16 cellular contexts compared by ENCODE assay signal in the genomic region with DNA sequence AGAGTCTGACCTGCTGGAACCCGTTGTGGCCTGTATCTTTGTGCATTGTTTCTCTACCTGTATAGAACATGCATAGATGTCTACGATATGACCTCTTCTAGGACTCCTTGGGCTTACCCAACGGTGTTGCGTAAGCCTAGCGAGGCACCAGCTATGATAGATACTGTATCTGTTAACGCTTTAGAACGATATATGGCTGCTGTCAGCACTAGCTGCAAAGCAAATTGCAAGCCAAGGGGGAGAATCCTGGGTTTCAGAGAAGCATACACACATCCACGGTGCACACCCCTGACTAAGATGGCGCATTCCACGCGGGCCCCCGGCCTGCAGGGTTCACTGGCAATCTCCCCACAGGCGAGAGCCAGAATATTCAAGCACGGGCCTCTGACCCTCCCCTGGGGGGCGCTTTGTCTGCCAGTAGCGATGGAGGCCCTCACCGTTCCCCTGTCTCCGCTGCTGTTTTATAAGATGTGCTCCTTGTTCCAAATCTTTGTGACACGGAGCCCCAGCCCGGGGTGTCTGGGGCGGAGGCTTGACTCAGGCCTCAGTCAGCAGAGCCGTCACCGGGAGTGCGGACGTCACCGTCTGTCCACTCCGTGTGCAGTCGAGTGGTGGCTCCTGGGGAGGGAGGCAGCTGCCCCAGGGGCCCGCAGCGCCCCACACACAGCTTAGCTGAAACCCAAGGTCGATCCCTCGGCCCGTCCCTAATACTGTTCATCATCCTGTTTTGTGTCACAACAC. TPM values are rescaled to one million over a fixed set of nuclear protein-coding genes. Genes with fewer than 3 reads are reported as not detected.
DNase-seq lines count a peak whose midpoint lies in the region; ATAC-seq and TF ChIP-seq lines count a peak whose summit lies in the region.
"Had no signal": no experiment of that assay in that cellular context is flagged by ENCODE, and none has a peak within 500 bp of the region (broad histone marks: within the 10 kb centered on the region; RNA-seq: fewer than 3 reads in every experiment).

No MANE protein-coding gene starts in this region.

- peaks cover 22% of the 10 kb centered on the region for H3K36me3 Mint-ChIP-seq in T-helper 1 cell treated with Interleukin-12 subunit alpha and Interleukin-12 subunit beta and Interleukin-4 antibody, amounts not matched to agents 30 μg/mL and 1 μg/mL, for 36 hours (ENCODE audit: low read depth)
- H3K36me3 Mint-ChIP-seq in type B pancreatic cell, result peaks cover 19% of the 10 kb centered on the region
- H3K36me3 Mint-ChIP-seq in natural killer cell, result no peaks in the 10 kb centered on the region
- peaks cover 3 to 75% (median 7%) of the 10 kb centered on the region in 3 donors for H3K36me3 Mint-ChIP-seq in CD8-positive, alpha-beta memory T cell

- peaks cover 3% of the 10 kb centered on the region for H3K4me1 Mint-ChIP-seq in T-helper 1 cell treated with Interleukin-12 subunit alpha and Interleukin-12 subunit beta and Interleukin-4 antibody, amounts not matched to agents 30 μg/mL and 1 μg/mL, for 36 hours (ENCODE audit: low read depth)
- H3K4me1 Mint-ChIP-seq in type B pancreatic cell (ENCODE audit: unreplicated experiment) (peaks cover 15% of the 10 kb centered on the region), natural killer cell (peaks cover 0 to 4% of the 10 kb centered on the region in 2 donors)
- H3K4me1 Mint-ChIP-seq in CD8-positive, alpha-beta memory T cell, result peaks cover 0 to 6% (median 3%) of the 10 kb centered on the region in 3 donors
- H3K4me1 Mint-ChIP-seq: activated T-helper 17 cell treated with anti-CD3 and anti-CD28 coated beads, Interleukin-2, amount 50 U/mL, for 72 hours had no signal

- no peak for ATAC-seq in natural killer cell
- ATAC-seq: A549; activated T-helper 17 cell treated with anti-CD3 and anti-CD28 coated beads, Interleukin-2, amount 50 U/mL, for 72 hours; gastroesophageal sphincter had no signal

- peak overlapping the region; percentile 49 for H3K27ac Mint-ChIP-seq in T-helper 1 cell treated with Interleukin-12 subunit alpha and Interleukin-12 subunit beta and Interleukin-4 antibody, amounts not matched to agents 30 μg/mL and 1 μg/mL, for 36 hours
- H3K27ac Mint-ChIP-seq in type B pancreatic cell, result peak overlapping the region; percentile 81
- no peak overlapping the region for H3K27ac Mint-ChIP-seq in natural killer cell
- peak overlapping the region in 1 of 8 donors; percentile 21 for H3K27ac Mint-ChIP-seq in CD8-positive, alpha-beta memory T cell
- H3K27ac Mint-ChIP-seq: activated T-helper 17 cell treated with anti-CD3 and anti-CD28 coated beads, Interleukin-2, amount 50 U/mL, for 72 hours had no signal

- H3K27ac ChIP-seq in CD8-positive, alpha-beta memory T cell (ENCODE audit: low read depth, low read length), result no peak overlapping the region
- H3K27ac ChIP-seq: A549, ascending aorta, gastroesophageal sphincter, KMS-11, parathyroid adenoma, Peyer's patch, thoracic aorta had no signal

- peaks cover 47% of the 10 kb centered on the region for H3K36me3 ChIP-seq in CD8-positive, alpha-beta memory T cell (ENCODE audit: insufficient read depth, low read length)

- no peaks in the 10 kb centered on the region for H3K27me3 Mint-ChIP-seq in T-helper 1 cell treated with Interleukin-12 subunit alpha and Interleukin-12 subunit beta and Interleukin-4 antibody, amounts not matched to agents 30 μg/mL and 1 μg/mL, for 36 hours (ENCODE audit: low read depth)
- H3K27me3 Mint-ChIP-seq in type B pancreatic cell (no peaks in the 10 kb centered on the region), natural killer cell (ENCODE audit: low read depth in 2 of 2) (no peaks in the 10 kb centered on the region)
- H3K27me3 Mint-ChIP-seq in CD8-positive, alpha-beta memory T cell, result peaks cover 0 to 2% of the 10 kb centered on the region in 2 donors
- H3K27me3 Mint-ChIP-seq: activated T-helper 17 cell treated with anti-CD3 and anti-CD28 coated beads, Interleukin-2, amount 50 U/mL, for 72 hours had no signal

- intact Hi-C loops in natural killer cell (cut with micrococcal nuclease), result no loop called here

- CTCF ChIA-PET in CD8-positive, alpha-beta memory T cell (lab: Charles Lee), result no interaction called here

- no peak overlapping the region for H3K4me3 Mint-ChIP-seq in T-helper 1 cell treated with Interleukin-12 subunit alpha and Interleukin-12 subunit beta and Interleukin-4 antibody, amounts not matched to agents 30 μg/mL and 1 μg/mL, for 36 hours
- H3K4me3 Mint-ChIP-seq in type B pancreatic cell, result peak overlapping the region; percentile 75
- no peak overlapping the region for H3K4me3 Mint-ChIP-seq in natural killer cell
- H3K4me3 Mint-ChIP-seq in CD8-positive, alpha-beta memory T cell, result no peak overlapping the region
- H3K4me3 Mint-ChIP-seq: activated T-helper 17 cell treated with anti-CD3 and anti-CD28 coated beads, Interleukin-2, amount 50 U/mL, for 72 hours; H9 had no signal

- DNase-seq in T-helper 1 cell (no peak), epithelial cell of esophagus (ENCODE audit: low read depth) (peak; percentile 91), type B pancreatic cell (ENCODE audit: extremely low spot score, unreplicated experiment) (no peak), natural killer cell (no peak)
- no peak for DNase-seq in CD8-positive, alpha-beta memory T cell
- DNase-seq: effector CD4-positive, alpha-beta T cell; H9; Peyer's patch had no signal

- TF ChIP-seq CTCF in epithelial cell of esophagus (IDR thresholded peaks at IDR 0.05; ENCODE audit: insufficient read depth, low read depth, low read length, missing control alignments) (no peak), type B pancreatic cell (conservative IDR thresholded peaks at IDR 0.05) (no peak), natural killer cell (IDR thresholded peaks at IDR 0.05) (no peak)

- H3K27me3 ChIP-seq in CD8-positive, alpha-beta memory T cell (ENCODE audit: insufficient read depth, low read length, poor library complexity, severe bottlenecking), result no peaks in the 10 kb centered on the region
- H3K27me3 ChIP-seq: ascending aorta, gastroesophageal sphincter, Peyer's patch had no signal

- no peaks in the 10 kb centered on the region for H3K4me1 ChIP-seq in CD8-positive, alpha-beta memory T cell (ENCODE audit: insufficient read depth, low read length)
- H3K4me1 ChIP-seq: A549, ascending aorta, gastroesophageal sphincter, parathyroid adenoma had no signal

- H3K9me3 Mint-ChIP-seq in T-helper 1 cell treated with Interleukin-12 subunit alpha and Interleukin-12 subunit beta and Interleukin-4 antibody, amounts not matched to agents 30 μg/mL and 1 μg/mL, for 36 hours, result no peaks in the 10 kb centered on the region
- no peaks in the 10 kb centered on the region for H3K9me3 Mint-ChIP-seq in type B pancreatic cell
- H3K9me3 Mint-ChIP-seq in natural killer cell, result no peaks in the 10 kb centered on the region
- H3K9me3 Mint-ChIP-seq in CD8-positive, alpha-beta memory T cell, result no peaks in the 10 kb centered on the region
- H3K9me3 Mint-ChIP-seq: activated T-helper 17 cell treated with anti-CD3 and anti-CD28 coated beads, Interleukin-2, amount 50 U/mL, for 72 hours; H9 had no signal

- no peak overlapping the region for H3K4me3 ChIP-seq in epithelial cell of esophagus (ENCODE audit: low read length)
- H3K4me3 ChIP-seq in CD8-positive, alpha-beta memory T cell (ENCODE audit: low read length), result no peak overlapping the region
- H3K4me3 ChIP-seq: A549, ascending aorta, gastroesophageal sphincter, Peyer's patch, thoracic aorta had no signal

- no peaks in the 10 kb centered on the region for H3K9me3 ChIP-seq in CD8-positive, alpha-beta memory T cell (ENCODE audit: low read length)
- H3K9me3 ChIP-seq: A549, ascending aorta, gastroesophageal sphincter, Peyer's patch, thoracic aorta had no signal

- POLR2A ChIA-PET in CD8-positive, alpha-beta memory T cell (lab: Charles Lee), result no interaction called here

RNA-seq across cellular contexts. Expression of gene RPS15, which starts 12.9 kb away (rescaled TPM):
- total RNA-seq in type B pancreatic cell (ENCODE audit: low replicate concordance) (1,251 and 1,344 TPM in 2 replicates), natural killer cell (100 to 1,000 TPM; 731 to 872 (median 837) TPM)
- total RNA-seq in CD8-positive, alpha-beta memory T cell, result 1,000 to 10,000 TPM; 1,485 to 1,540 TPM
- 2,756 TPM for polyA plus RNA-seq in CD8-positive, alpha-beta memory T cell

RNA-seq across cellular contexts. Expression of gene DAZAP1, which starts 17.9 kb away (rescaled TPM):
- total RNA-seq in type B pancreatic cell (ENCODE audit: low replicate concordance), result 124 and 141 TPM in 2 replicates
- 100 to 1,000 TPM; 166 to 207 (median 170) TPM for total RNA-seq in natural killer cell
- 100 to 1,000 TPM; 253 TPM for total RNA-seq in CD8-positive, alpha-beta memory T cell
- 7.7 TPM for polyA plus RNA-seq in CD8-positive, alpha-beta memory T cell

RNA-seq across cellular contexts. Expression of gene GAMT, which starts 23.9 kb away (rescaled TPM):
- total RNA-seq in type B pancreatic cell (ENCODE audit: low replicate concordance) (33.7 and 37.9 TPM in 2 replicates), natural killer cell (1 to 10 TPM; 5.1 to 7.5 (median 7.1) TPM)
- 10 to 100 TPM; 29.0 to 29.5 TPM for total RNA-seq in CD8-positive, alpha-beta memory T cell
- 20.4 TPM for polyA plus RNA-seq in CD8-positive, alpha-beta memory T cell

RNA-seq across cellular contexts. Expression of gene APC2, which starts 24.6 kb away (rescaled TPM):
- 1.2 and 9.2 TPM in 2 replicates for total RNA-seq in type B pancreatic cell (ENCODE audit: low replicate concordance)
- total RNA-seq in natural killer cell, result under 1 TPM; 0.14 to 0.58 (median 0.27) TPM
- total RNA-seq in CD8-positive, alpha-beta memory T cell, result under 1 TPM; 0.09 to 0.11 TPM
- not detected for polyA plus RNA-seq in CD8-positive, alpha-beta memory T cell
- total RNA-seq: ascending aorta had no signal

RNA-seq across cellular contexts. Expression of gene NDUFS7, which starts 41.6 kb away (rescaled TPM):
- total RNA-seq in type B pancreatic cell (ENCODE audit: low replicate concordance), result 83.3 and 98.3 TPM in 2 replicates
- 10 to 100 TPM; 60.8 to 67.9 (median 66.6) TPM for total RNA-seq in natural killer cell
- total RNA-seq in CD8-positive, alpha-beta memory T cell, result 100 to 1,000 TPM; 102 to 104 TPM
- polyA plus RNA-seq in CD8-positive, alpha-beta memory T cell, result 207 TPM

Comparison
In these comparisons a context has a peak if more than half of its experiments do, and no peak if none do; other contexts are left out.
1. H3K27ac Mint-ChIP-seq: peak in T-helper 1 cell treated with Interleukin-12 subunit alpha and Interleukin-12 subunit beta and Interleukin-4 antibody, amounts not matched to agents 30 μg/mL and 1 μg/mL, for 36 hours (single experiment) and type B pancreatic cell (single experiment); none in natural killer cell (0 of 2).